In the genomic region with DNA sequence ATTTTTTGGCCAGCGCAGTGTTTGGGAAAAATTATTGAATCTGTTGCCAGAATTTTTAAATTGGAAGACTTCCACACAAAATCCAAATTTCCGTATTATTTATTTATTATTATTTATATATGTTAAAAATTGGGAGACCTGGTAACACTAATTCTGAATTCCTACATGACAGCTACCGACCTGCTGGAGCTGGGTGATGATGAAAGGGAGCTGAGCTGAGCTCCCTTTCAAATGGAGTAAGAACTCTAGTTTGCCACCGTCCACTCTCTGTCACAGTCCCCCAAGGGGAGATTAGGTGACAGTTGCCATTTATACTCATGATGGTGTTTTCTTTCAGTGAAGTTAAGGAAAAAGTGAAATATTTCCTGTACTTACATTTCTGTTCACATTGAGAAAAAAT, we compare ENCODE assay signal across 8 cellular contexts. TPM values are rescaled to one million over a fixed set of nuclear protein-coding genes. Genes with fewer than 3 reads are reported as not detected.
DNase-seq lines count a peak whose midpoint lies in the region; ATAC-seq and TF ChIP-seq lines count a peak whose summit lies in the region.

No MANE protein-coding gene starts in this region.

- no peaks in the 10 kb centered on the region for H3K9me3 Mint-ChIP-seq in dendritic cell treated with granulocyte-macrophage colony-stimulating factor and Interleukin-4, amounts not matched to agents 40 ng/mL and 50 ng/mL, for 4 days
- H3K9me3 Mint-ChIP-seq in neural crest cell, result no peaks in the 10 kb centered on the region

- H3K27me3 ChIP-seq in BLaER1 (no peaks in the 10 kb centered on the region), Karpas-422 (ENCODE audit: low read length) (no peaks in the 10 kb centered on the region)

- peak overlapping the region; percentile 93 for H3K9ac ChIP-seq in BLaER1
- H3K9ac ChIP-seq in Karpas-422 (ENCODE audit: low read length), result peak overlapping the region; percentile 93

- H3K4me2 ChIP-seq in BLaER1 (peak overlapping the region; percentile 99), Karpas-422 (ENCODE audit: low read depth, low read length, poor library complexity, severe bottlenecking) (peak overlapping the region; percentile 90)

- H3K79me2 ChIP-seq in Karpas-422 (ENCODE audit: low read length), result peaks cover 56% of the 10 kb centered on the region

- H3K4me3 Mint-ChIP-seq in dendritic cell treated with granulocyte-macrophage colony-stimulating factor and Interleukin-4, amounts not matched to agents 40 ng/mL and 50 ng/mL, for 4 days, result peak overlapping the region; percentile 99
- peak overlapping the region; percentile 94 for H3K4me3 Mint-ChIP-seq in neural crest cell

- H3K36me3 ChIP-seq in BLaER1, result 0 out of 2 replicates have a peak, but pooled peaks cover 6% of the 10 kb centered on the region
- H3K36me3 ChIP-seq in Karpas-422 (ENCODE audit: insufficient read depth, low read length), result no peaks in the 10 kb centered on the region

- intact Hi-C loops in dendritic cell treated with granulocyte-macrophage colony-stimulating factor and Interleukin-4, amounts not matched to agents 40 ng/mL and 50 ng/mL, for 4 days (cut with micrococcal nuclease), result loop anchor here (5.0 kb wide), 1 partner anchor 41 kb away; no protein-coding TSS in a partner anchor

- peaks cover 4% of the 10 kb centered on the region for H3K27me3 Mint-ChIP-seq in dendritic cell treated with granulocyte-macrophage colony-stimulating factor and Interleukin-4, amounts not matched to agents 40 ng/mL and 50 ng/mL, for 4 days
- H3K27me3 Mint-ChIP-seq in neural crest cell (ENCODE audit: low read depth), result peaks cover 2% of the 10 kb centered on the region

- H3K4me3 ChIP-seq in BLaER1 (peak overlapping the region; percentile 91), Karpas-422 (ENCODE audit: low read length) (peak overlapping the region; percentile 97)

- H3K4me1 Mint-ChIP-seq in dendritic cell treated with granulocyte-macrophage colony-stimulating factor and Interleukin-4, amounts not matched to agents 40 ng/mL and 50 ng/mL, for 4 days (ENCODE audit: low read depth), result peaks cover 56% of the 10 kb centered on the region
- H3K4me1 Mint-ChIP-seq in neural crest cell, result peaks cover 48% of the 10 kb centered on the region

- H4K20me1 ChIP-seq in BLaER1 (peaks cover 57% of the 10 kb centered on the region), Karpas-422 (ENCODE audit: insufficient read depth, low read depth, low read length) (no peaks in the 10 kb centered on the region)

- H3K4me1 ChIP-seq in BLaER1 (peaks cover 22% of the 10 kb centered on the region), Karpas-422 (ENCODE audit: low read length) (peaks cover 42% of the 10 kb centered on the region)

- H2AFZ ChIP-seq in Karpas-422 (ENCODE audit: low read length), result no peak overlapping the region

- no peak for ATAC-seq in GM18511 (IDR thresholded peaks at IDR 0.05; ENCODE audit: unreplicated experiment)

- TF ChIP-seq CTCF in neural crest cell (conservative IDR thresholded peaks at IDR 0.05), result no peak

- peaks cover 21% of the 10 kb centered on the region for H3K36me3 Mint-ChIP-seq in dendritic cell treated with granulocyte-macrophage colony-stimulating factor and Interleukin-4, amounts not matched to agents 40 ng/mL and 50 ng/mL, for 4 days (ENCODE audit: low read depth)
- H3K36me3 Mint-ChIP-seq in neural crest cell (ENCODE audit: low read depth), result peaks cover 6% of the 10 kb centered on the region

- H3K9me3 ChIP-seq in BLaER1, result no peaks in the 10 kb centered on the region
- H3K9me3 ChIP-seq in Karpas-422 (ENCODE audit: low read length), result no peaks in the 10 kb centered on the region

- DNase-seq in Karpas-422, result no peak
- DNase-seq in neural crest cell (ENCODE audit: low read depth, low spot score), result no peak
- no peak for DNase-seq in NCI-H748 (lab: John Stamatoyannopoulos, UW; ENCODE audit: unreplicated experiment)
- no peak for DNase-seq in 8988T
- no peak for DNase-seq in activated gamma-delta T cell (lab: John Stamatoyannopoulos, UW)

- H3K27ac Mint-ChIP-seq in dendritic cell treated with granulocyte-macrophage colony-stimulating factor and Interleukin-4, amounts not matched to agents 40 ng/mL and 50 ng/mL, for 4 days, result peak overlapping the region; percentile 91
- no peak overlapping the region for H3K27ac Mint-ChIP-seq in neural crest cell (ENCODE audit: unreplicated experiment)

- H3K9me2 ChIP-seq in Karpas-422 (replicated peaks; ENCODE audit: insufficient read depth, low read length), result no peaks in the 10 kb centered on the region

- no peak overlapping the region for H3K27ac ChIP-seq in BLaER1
- no peak overlapping the region for H3K27ac ChIP-seq in Karpas-422 (ENCODE audit: low read length)

RNA-seq across cellular contexts. Expression of a gene that starts 1.4 kb away (rescaled TPM):
- 27.7 and 39.7 TPM in 2 replicates for total RNA-seq in Karpas-422 (2014; rRNA removed; shearing (Covaris generic); ENCODE audit: low replicate concordance)
- 32.5 and 33.3 TPM in 2 replicates for total RNA-seq in neural crest cell
